16 cellular contexts compared by ENCODE assay signal in the genomic region with DNA sequence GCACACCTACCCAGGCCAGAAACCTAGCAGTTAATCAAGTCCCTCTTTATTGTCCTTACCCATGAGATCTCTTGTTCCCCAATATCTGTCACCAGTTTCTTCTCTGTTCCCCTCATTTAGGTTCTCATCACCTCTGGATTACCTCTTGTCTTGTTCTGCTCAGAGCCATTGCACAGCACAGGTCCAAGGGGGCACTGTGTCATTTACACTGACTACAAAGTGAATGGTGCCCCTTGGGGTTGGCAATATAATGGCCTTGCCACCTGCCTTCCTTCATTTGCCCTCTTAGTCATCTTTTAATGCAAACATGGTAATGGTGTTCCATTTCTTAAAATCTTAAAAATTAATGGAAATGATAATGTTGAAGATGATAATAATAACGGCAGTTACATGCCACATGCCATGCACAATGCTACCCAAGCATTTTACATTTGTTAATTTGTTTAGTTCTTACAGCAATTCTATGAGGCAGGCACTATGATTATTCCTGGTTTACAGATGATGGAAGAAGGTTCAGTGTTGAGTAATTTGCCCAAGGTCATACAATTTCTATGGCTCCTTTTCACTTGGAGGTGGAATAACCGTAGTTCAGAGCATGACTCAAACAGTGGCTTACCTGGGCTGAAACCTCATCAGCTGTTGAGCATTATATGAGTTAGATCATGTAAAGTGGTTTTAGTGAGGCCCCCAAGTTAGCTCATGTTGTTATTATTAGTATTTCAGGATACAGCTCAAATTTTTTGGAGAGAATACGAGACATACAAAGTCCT.
DNase-seq lines count a peak whose midpoint lies in the region; ATAC-seq and TF ChIP-seq lines count a peak whose summit lies in the region.
"Had no signal": no experiment of that assay in that cellular context is flagged by ENCODE, and none has a peak within 500 bp of the region (broad histone marks: within the 10 kb centered on the region; RNA-seq: fewer than 3 reads in every experiment).

No MANE protein-coding gene starts in this region.

- peak; percentile 7 for DNase-seq in NCI-H82 (lab: John Stamatoyannopoulos, UW)
- no peak for DNase-seq in NCI-H82 treated with DMSO at 0.1 percent for 48 hours (lab: John Stamatoyannopoulos, UW; ENCODE audit: unreplicated experiment)
- DNase-seq in NCI-H1930 (lab: John Stamatoyannopoulos, UW): peak; percentile 33 to 45
- peak; percentile 68 for DNase-seq in epithelial cell of esophagus (ENCODE audit: low read depth)
- DNase-seq in retinal pigment epithelial cell (ENCODE audit: low read depth): no peak
- DNase-seq in NCI-H1694 treated with DMSO at 0.1 percent for 48 hours (lab: John Stamatoyannopoulos, UW): no peak
- DNase-seq: DMS153; EL; NCI-H1105 treated with DMSO at 0.1 percent for 48 hours; NCI-H187; NCI-H2171 treated with DMSO at 0.1 percent for 48 hours; NCI-H446 treated with DMSO at 0.1 percent for 48 hours; NK-92 treated with Interleukin-12 subunit alpha and Interleukin-12 subunit beta, amount 100 ng/mL, for 24 hours; SIG-M5 had no signal

- TF ChIP-seq CTCF in epithelial cell of esophagus (IDR thresholded peaks at IDR 0.05; ENCODE audit: insufficient read depth, low read depth, low read length, missing control alignments) (no peak), retinal pigment epithelial cell (conservative IDR thresholded peaks at IDR 0.05; ENCODE audit: low read depth, low read length) (peak; percentile 7)

- no peak for ATAC-seq in GM19035 (IDR thresholded peaks at IDR 0.05; ENCODE audit: unreplicated experiment)
- ATAC-seq: A549 had no signal

- H3K4me3 ChIP-seq in epithelial cell of esophagus (ENCODE audit: low read length) (no peak overlapping the region), retinal pigment epithelial cell (ENCODE audit: low read length) (no peak overlapping the region)
- H3K4me3 ChIP-seq: A549 had no signal

Comparison
In these comparisons a context has a peak if more than half of its experiments do, and no peak if none do; other contexts are left out.
1. DNase-seq: peak in NCI-H82 (single experiment), NCI-H1930 (2 of 2) and epithelial cell of esophagus (single experiment); none in NCI-H82 treated with DMSO at 0.1 percent for 48 hours (single experiment), retinal pigment epithelial cell (single experiment) and NCI-H1694 treated with DMSO at 0.1 percent for 48 hours (single experiment).